8 cellular contexts compared by ENCODE assay signal in genomic region chr15:43329960-43330779, GRCh38. TPM values are rescaled to one million over a fixed set of nuclear protein-coding genes. Genes with fewer than 3 reads are reported as not detected.
DNase-seq lines count a peak whose midpoint lies in the region; ATAC-seq and TF ChIP-seq lines count a peak whose summit lies in the region.

TSS of gene LCMT2 (minus strand) at chr15:43330573. CDS start at chr15:43330489, 84 bp downstream.

- H3K4me1 Mint-ChIP-seq in activated naive CD8-positive, alpha-beta T cell treated with anti-CD3 and anti-CD28 coated beads, Interleukin-2, amount 10 ng/mL, durations not matched to agents 7 days and 5 days = peaks cover 25% of the 10 kb centered on the region
- peaks cover 20% of the 10 kb centered on the region for H3K4me1 Mint-ChIP-seq in osteocyte (ENCODE audit: unreplicated experiment)

- peaks cover 22% of the 10 kb centered on the region for H3K4me1 ChIP-seq in thymus (ENCODE audit: control insufficient read depth, insufficient read depth, low read length)

- H3K9me3 Mint-ChIP-seq in activated naive CD8-positive, alpha-beta T cell treated with anti-CD3 and anti-CD28 coated beads, Interleukin-2, amount 10 ng/mL, durations not matched to agents 7 days and 5 days = no peaks in the 10 kb centered on the region
- no peaks in the 10 kb centered on the region for H3K9me3 Mint-ChIP-seq in osteocyte (ENCODE audit: unreplicated experiment)

- H3K4me3 ChIP-seq in thymus (ENCODE audit: low read length) = peak within 1 kb of the TSS; percentile 74

- H3K27me3 Mint-ChIP-seq in activated naive CD8-positive, alpha-beta T cell treated with anti-CD3 and anti-CD28 coated beads, Interleukin-2, amount 10 ng/mL, durations not matched to agents 7 days and 5 days = no peaks in the 10 kb centered on the region
- H3K27me3 Mint-ChIP-seq in osteocyte (ENCODE audit: unreplicated experiment) = peaks cover 3% of the 10 kb centered on the region

- H3K27ac Mint-ChIP-seq in activated naive CD8-positive, alpha-beta T cell treated with anti-CD3 and anti-CD28 coated beads, Interleukin-2, amount 10 ng/mL, durations not matched to agents 7 days and 5 days = peak within 1 kb of the TSS; percentile 97
- peak within 1 kb of the TSS; percentile 94 for H3K27ac Mint-ChIP-seq in osteocyte (ENCODE audit: unreplicated experiment)

- intact Hi-C loops in head of caudate nucleus (cut with DNase I) = no loop called here

- POLR2A ChIA-PET in activated naive CD8-positive, alpha-beta T cell treated with anti-CD3 and anti-CD28 coated beads, Interleukin-2, amount 10 ng/mL, durations not matched to agents 7 days and 5 days (lab: Charles Lee) = interaction anchor here (0.7 to 0.9 kb wide), 2 partner anchors 10 to 40 kb away, joined by 3 read pairs; partner anchors contain the start of genes TUBGCP4 and ZSCAN29

- ATAC-seq in HG02642 (IDR thresholded peaks at IDR 0.05; ENCODE audit: poor library complexity, unreplicated experiment) = peak; percentile 91
- ATAC-seq in activated naive CD8-positive, alpha-beta T cell treated with anti-CD3 and anti-CD28 coated beads, Interleukin-2, amount 10 ng/mL, durations not matched to agents 7 days and 5 days (ENCODE audit: low read depth) = peak; percentile 88

- peaks cover 3% of the 10 kb centered on the region for H3K27me3 ChIP-seq in thymus (ENCODE audit: control insufficient read depth, insufficient read depth)

- WGBS in thymus = under 1% methylated on average over 86 of the region's 86 CpGs

- H3K27ac ChIP-seq in thymus (ENCODE audit: low read depth) = peak within 1 kb of the TSS; percentile 97

- no peaks in the 10 kb centered on the region for H3K36me3 ChIP-seq in thymus (ENCODE audit: control insufficient read depth, insufficient read depth)

- DNase-seq in GM10266 (ENCODE audit: extremely low spot score) = peak; percentile 90
- DNase-seq in NCI-H1417 (lab: John Stamatoyannopoulos, UW) = peak; percentile 81 to 94 (median 92)
- peak; percentile 86 to 89 for DNase-seq in SW 1271 (lab: John Stamatoyannopoulos, UW)
- peak; percentile 87 for DNase-seq in activated naive CD8-positive, alpha-beta T cell treated with anti-CD3 and anti-CD28 coated beads, Interleukin-2, amount 10 ng/mL, durations not matched to agents 7 days and 5 days
- peak; percentile 86 to 97 (median 94) for DNase-seq in head of caudate nucleus
- DNase-seq in osteocyte (ENCODE audit: extremely low spot score, unreplicated experiment) = peak; percentile 93

- H3K4me3 Mint-ChIP-seq in activated naive CD8-positive, alpha-beta T cell treated with anti-CD3 and anti-CD28 coated beads, Interleukin-2, amount 10 ng/mL, durations not matched to agents 7 days and 5 days = peak within 1 kb of the TSS; percentile 92
- peak within 1 kb of the TSS; percentile 88 for H3K4me3 Mint-ChIP-seq in osteocyte (ENCODE audit: unreplicated experiment)

- peaks cover 29% of the 10 kb centered on the region for H3K36me3 Mint-ChIP-seq in activated naive CD8-positive, alpha-beta T cell treated with anti-CD3 and anti-CD28 coated beads, Interleukin-2, amount 10 ng/mL, durations not matched to agents 7 days and 5 days
- peaks cover 11% of the 10 kb centered on the region for H3K36me3 Mint-ChIP-seq in osteocyte (ENCODE audit: unreplicated experiment)

- TF ChIP-seq CTCF in GM10266 (IDR thresholded peaks at IDR 0.05; ENCODE audit: control insufficient read depth, insufficient read depth, low read depth, missing control alignments) (no peak), osteocyte (IDR thresholded peaks at IDR 0.05) (no peak)

- H3K9me3 ChIP-seq in thymus (ENCODE audit: control insufficient read depth) = no peaks in the 10 kb centered on the region

RNA-seq across cellular contexts. Expression of gene LCMT2, which starts in this region (rescaled TPM):
- total RNA-seq in activated naive CD8-positive, alpha-beta T cell treated with anti-CD3 and anti-CD28 coated beads, Interleukin-2, amount 10 ng/mL, durations not matched to agents 7 days and 5 days = 10 to 100 TPM; 11.9 to 13.0 TPM
- 8.7 and 8.8 TPM in 2 replicates for total RNA-seq in osteocyte
- 5.9 TPM for polyA plus RNA-seq in thymus

Comparison
In these comparisons a context has a peak if more than half of its experiments do, and no peak if none do; other contexts are left out.
1. Peak in every context shown above with its lines: DNase-seq, ATAC-seq, H3K4me3 ChIP-seq and H3K27ac ChIP-seq.